13 cellular contexts compared by ENCODE assay signal in the genomic region with DNA sequence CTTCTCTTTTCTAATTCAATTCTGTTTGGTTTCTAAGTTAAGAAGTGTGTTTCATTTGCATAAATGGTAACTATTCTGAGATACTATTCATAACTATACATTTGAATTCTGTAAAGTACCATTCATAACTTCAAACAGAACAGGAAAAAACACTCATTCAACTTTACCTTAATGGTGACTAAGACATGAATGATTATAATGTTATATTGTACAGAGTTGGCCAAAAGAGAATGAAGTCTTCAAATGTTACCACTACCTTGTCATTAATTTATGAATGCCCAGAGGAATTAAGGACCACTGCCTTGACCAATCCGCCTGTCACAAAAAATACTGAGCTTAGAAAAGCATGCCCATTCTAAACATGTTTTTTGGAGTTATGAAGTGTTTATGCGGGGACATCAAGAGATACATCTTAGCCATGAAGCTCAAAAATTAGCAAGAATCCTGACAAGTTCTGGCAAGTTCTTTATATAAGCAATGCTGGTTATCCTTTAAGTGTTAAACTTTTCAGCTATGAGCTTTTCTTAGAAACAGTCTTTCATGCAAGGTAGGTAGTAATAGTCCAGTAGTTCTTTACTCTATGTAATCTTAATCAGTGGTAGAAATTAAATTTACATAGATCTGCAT. TPM values are rescaled to one million over a fixed set of nuclear protein-coding genes. Genes with fewer than 3 reads are reported as not detected.
DNase-seq lines count a peak whose midpoint lies in the region; ATAC-seq and FAIRE-seq lines count a peak whose summit lies in the region.
"Had no signal": no experiment of that assay in that cellular context is flagged by ENCODE, and none has a peak within 500 bp of the region (broad histone marks: within the 10 kb centered on the region; RNA-seq: fewer than 3 reads in every experiment).

No MANE protein-coding gene starts in this region.

- peaks cover 43% of the 10 kb centered on the region for H3K4me1 ChIP-seq in CD4-positive, CD25-positive, alpha-beta regulatory T cell (ENCODE audit: control insufficient read depth, insufficient read depth, low read length, poor library complexity, severe bottlenecking)

- peak overlapping the region; percentile 5 for H3K4me3 ChIP-seq in CD4-positive, CD25-positive, alpha-beta regulatory T cell (ENCODE audit: low read depth, low read length)

- peak overlapping the region in 2 of 3 donors; percentile 52 to 66 for H3K27ac Mint-ChIP-seq in CD4-positive, CD25-positive, alpha-beta regulatory T cell
- peak overlapping the region; percentile 12 to 90 (median 71) for H3K27ac Mint-ChIP-seq in IgD-negative memory B cell

- no peaks in the 10 kb centered on the region for H3K27me3 ChIP-seq in CD4-positive, CD25-positive, alpha-beta regulatory T cell (ENCODE audit: control insufficient read depth, insufficient read depth, low read length)

- no peak for DNase-seq in CD4-positive, CD25-positive, alpha-beta regulatory T cell
- DNase-seq in GM18507 (ENCODE audit: extremely low spot score, insufficient read length, low read depth), result no peak
- no peak for DNase-seq in epithelial cell of prostate (ENCODE audit: low read depth, low spot score)
- no peak for DNase-seq in pons (ENCODE audit: low spot score)
- DNase-seq in NCI-H1417 treated with DMSO at 0.1 percent for 48 hours (lab: John Stamatoyannopoulos, UW), result no peak
- no peak for DNase-seq in SHP77 treated with DMSO at 0.1 percent for 48 hours (lab: John Stamatoyannopoulos, UW)
- DNase-seq: activated CD4-positive, alpha-beta T cell treated with anti-CD3 and anti-CD28 coated beads for 4 hours; amygdala; NCI-H510A; SHP77; stimulated activated CD4-positive, alpha-beta T cell treated with anti-CD3 and anti-CD28 coated beads, Interleukin-15, amount 100 ng/mL, for 24 hours had no signal

- H3K9me3 ChIP-seq in CD4-positive, CD25-positive, alpha-beta regulatory T cell (ENCODE audit: control insufficient read depth in 2 of 2, low read length in 2 of 2), result no peaks in the 10 kb centered on the region

- no peak for ATAC-seq in CD4-positive, CD25-positive, alpha-beta regulatory T cell (ENCODE audit: low read depth in 2 of 2)
- ATAC-seq in GM19328 (IDR thresholded peaks at IDR 0.05; ENCODE audit: unreplicated experiment), result no peak

- H3K36me3 Mint-ChIP-seq in CD4-positive, CD25-positive, alpha-beta regulatory T cell, result peaks cover 15% of the 10 kb centered on the region
- H3K36me3 Mint-ChIP-seq in IgD-negative memory B cell, result peaks cover 7% of the 10 kb centered on the region

- H3K4me3 Mint-ChIP-seq in CD4-positive, CD25-positive, alpha-beta regulatory T cell, result peak overlapping the region in 3 of 4 donors; percentile 9 to 61 (median 58)
- H3K4me3 Mint-ChIP-seq in IgD-negative memory B cell, result peak overlapping the region; percentile 39 to 88 (median 70)

- FAIRE-seq in GM18507 (lab: Jason Lieb, UNC), result peak; percentile 67

- H3K27ac ChIP-seq in CD4-positive, CD25-positive, alpha-beta regulatory T cell (ENCODE audit: insufficient read depth, low read length, poor library complexity, severe bottlenecking), result peak overlapping the region; percentile 43
- peak overlapping the region; percentile 51 for H3K27ac ChIP-seq in epithelial cell of prostate

- no peaks in the 10 kb centered on the region for H3K9me3 Mint-ChIP-seq in CD4-positive, CD25-positive, alpha-beta regulatory T cell
- H3K9me3 Mint-ChIP-seq in IgD-negative memory B cell, result peaks cover 0 to 2% (median 0%) of the 10 kb centered on the region in 3 donors

- peaks cover 5% of the 10 kb centered on the region for H3K36me3 ChIP-seq in CD4-positive, CD25-positive, alpha-beta regulatory T cell (ENCODE audit: control insufficient read depth, insufficient read depth, low read length)

- peaks cover 18 to 83% (median 56%) of the 10 kb centered on the region in 4 donors for H3K4me1 Mint-ChIP-seq in CD4-positive, CD25-positive, alpha-beta regulatory T cell
- peaks cover 39 to 52% (median 47%) of the 10 kb centered on the region in 3 donors for H3K4me1 Mint-ChIP-seq in IgD-negative memory B cell

- H3K27me3 Mint-ChIP-seq in CD4-positive, CD25-positive, alpha-beta regulatory T cell, result no peaks in the 10 kb centered on the region
- H3K27me3 Mint-ChIP-seq in IgD-negative memory B cell, result no peaks in the 10 kb centered on the region

RNA-seq across cellular contexts. Expression of gene WASF2, which starts 7.9 kb away (rescaled TPM):
- total RNA-seq in CD4-positive, CD25-positive, alpha-beta regulatory T cell, result 175 TPM
- polyA plus RNA-seq in CD4-positive, CD25-positive, alpha-beta regulatory T cell, result 10 to 100 TPM; 55.3 to 85.3 (median 61.8) TPM
- 105 TPM for polyA plus RNA-seq in IgD-negative memory B cell
